In the genomic region with DNA sequence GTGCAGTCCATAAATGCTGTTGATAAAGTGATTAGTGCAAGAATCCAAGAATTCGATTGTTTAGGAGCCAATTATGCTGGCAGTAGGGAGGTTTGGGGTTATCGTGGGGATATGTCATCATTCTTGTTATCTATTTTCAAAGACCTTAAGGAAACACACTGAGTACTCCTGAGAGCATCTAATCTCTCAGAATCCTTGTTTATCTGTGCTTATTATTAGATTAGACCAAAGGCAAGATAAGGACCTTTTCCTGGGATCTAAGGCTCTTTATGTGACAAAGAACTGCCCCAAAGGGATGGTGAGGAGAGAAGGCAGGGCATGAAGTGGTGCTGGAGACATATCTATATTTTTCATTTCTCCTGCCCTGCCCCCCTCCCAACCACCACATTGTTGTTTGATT, we compare ENCODE assay signal across 1 cellular context.
TF ChIP-seq lines count a peak whose summit lies in the region.

No MANE protein-coding gene starts in this region.

TF ChIP-seq in SK-N-SH, 30 proteins besides CTCF, POLR2A, EP300 and RAD21 (continued from another document):
- no peak for TF ChIP-seq EZH2phosphoT487 (IDR thresholded peaks at IDR 0.05; ENCODE audit: borderline replicate concordance, low read depth)
- TF ChIP-seq SMC3 (IDR thresholded peaks at IDR 0.05; ENCODE audit: low read depth, low read length), result no peak
- TF ChIP-seq NRF1 (IDR thresholded peaks at IDR 0.05; ENCODE audit: low read depth, low read length), result no peak
- TF ChIP-seq RXRA (IDR thresholded peaks at IDR 0.05; ENCODE audit: borderline replicate concordance, low read depth), result no peak
